ENCODE assay signal across 13 cellular contexts in the genomic region with DNA sequence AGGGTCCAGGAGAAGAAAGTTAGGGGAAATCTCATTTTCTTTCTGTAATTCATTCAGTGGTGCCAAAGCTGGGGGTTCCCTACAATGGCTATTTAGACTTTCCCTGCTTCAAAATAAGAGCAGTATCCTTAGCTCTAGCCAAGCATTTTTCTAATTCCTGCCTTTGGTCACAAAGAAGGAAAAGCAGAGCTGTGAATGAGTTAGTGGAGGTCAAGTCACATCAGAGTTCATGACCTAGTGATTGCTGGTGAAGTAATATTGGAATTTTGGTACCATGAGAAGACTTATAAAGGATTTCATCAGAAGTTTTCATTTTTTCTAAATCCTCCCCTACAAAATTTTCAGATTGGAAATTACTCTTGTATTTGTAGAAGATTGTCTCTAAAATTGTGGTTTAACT. TPM values are rescaled to one million over a fixed set of nuclear protein-coding genes. Genes with fewer than 3 reads are reported as not detected.
DNase-seq lines count a peak whose midpoint lies in the region; ATAC-seq and TF ChIP-seq lines count a peak whose summit lies in the region.
"Had no signal": no experiment of that assay in that cellular context is flagged by ENCODE, and none has a peak within 500 bp of the region (broad histone marks: within the 10 kb centered on the region; RNA-seq: fewer than 3 reads in every experiment).

No MANE protein-coding gene starts in this region.

- H3K79me1 ChIP-seq in mesenchymal stem cell (replicated peaks; ENCODE audit: low read length, poor library complexity, severe bottlenecking) = no peaks in the 10 kb centered on the region

- H3K36me3 ChIP-seq in H7 (replicated peaks; ENCODE audit: control insufficient read depth, insufficient read depth, low read length) (peaks cover 2% of the 10 kb centered on the region), mesenchymal stem cell (ENCODE audit: control insufficient read depth in 1 of 2, insufficient read depth in 2 of 2, low read depth in 1 of 2, low read length in 2 of 2) (peaks cover 7 to 36% of the 10 kb centered on the region in 2 experiments), uterus (no peaks in the 10 kb centered on the region)

- H3K9me3 ChIP-seq in mesenchymal stem cell (ENCODE audit: control insufficient read depth, low read length) = no peaks in the 10 kb centered on the region
- no peaks in the 10 kb centered on the region for H3K9me3 ChIP-seq in uterus

- intact Hi-C loops in uterus (cut with DNase I; ENCODE audit: low total_unique reads) = no loop called here

- no peak overlapping the region for H2AFZ ChIP-seq in mesenchymal stem cell (ENCODE audit: low read depth, low read length)

- H4K91ac ChIP-seq in mesenchymal stem cell (ENCODE audit: low read length) = no peak overlapping the region

- H3K4me2 ChIP-seq in mesenchymal stem cell (ENCODE audit: low read length, poor library complexity, severe bottlenecking) = no peak overlapping the region

- H3K27ac ChIP-seq in mesenchymal stem cell (ENCODE audit: low read length, poor library complexity, severe bottlenecking) (no peak overlapping the region), uterus (peak overlapping the region in 1 of 2 donors; percentile 11)

- no peak for ATAC-seq in GM18870 (IDR thresholded peaks at IDR 0.05; ENCODE audit: unreplicated experiment)
- ATAC-seq: CD8-positive, alpha-beta T cell had no signal

- H3K4ac ChIP-seq in mesenchymal stem cell (ENCODE audit: low read depth in 1 of 2, low read length in 2 of 2) = no peak overlapping the region

- H3K23ac ChIP-seq in mesenchymal stem cell (ENCODE audit: low read length in 2 of 2) = no peak overlapping the region

- H2BK12ac ChIP-seq in mesenchymal stem cell (ENCODE audit: low read length in 2 of 2) = no peak overlapping the region

- no peak overlapping the region for H3K9ac ChIP-seq in mesenchymal stem cell (ENCODE audit: low read length)

- no peak overlapping the region for H3K14ac ChIP-seq in mesenchymal stem cell (ENCODE audit: low read length in 2 of 2)

- H3K4me3 ChIP-seq in H7 (ENCODE audit: insufficient read depth, low read depth, low read length) = no peak overlapping the region
- H3K4me3 ChIP-seq in fibroblast of mammary gland (ENCODE audit: control insufficient read depth, low read depth, low read length) = no peak overlapping the region
- no peak overlapping the region for H3K4me3 ChIP-seq in mesenchymal stem cell (ENCODE audit: insufficient read depth in 1 of 2, low read depth in 1 of 2, low read length in 2 of 2)
- no peak overlapping the region for H3K4me3 ChIP-seq in uterus

- H3K9me3 Mint-ChIP-seq in HFFc6 = no peaks in the 10 kb centered on the region
- H3K9me3 Mint-ChIP-seq: CD8-positive, alpha-beta T cell had no signal

- no peak overlapping the region for H2AK5ac ChIP-seq in mesenchymal stem cell (ENCODE audit: low read length, severe bottlenecking)

- no peak for TF ChIP-seq POLR2A in uterus (IDR thresholded peaks at IDR 0.05)

- H2BK120ac ChIP-seq in mesenchymal stem cell (ENCODE audit: low read depth, low read length) = no peak overlapping the region

- H3K27me3 ChIP-seq in H7 (ENCODE audit: control insufficient read depth, insufficient read depth, low read length) = no peaks in the 10 kb centered on the region
- no peaks in the 10 kb centered on the region for H3K27me3 ChIP-seq in mesenchymal stem cell (ENCODE audit: control insufficient read depth in 1 of 2, insufficient read depth in 1 of 2, low read length in 2 of 2)
- no peaks in the 10 kb centered on the region for H3K27me3 ChIP-seq in uterus

- H2BK5ac ChIP-seq in mesenchymal stem cell (ENCODE audit: low read depth, low read length, poor library complexity, severe bottlenecking) = no peak overlapping the region

- peaks cover 1% of the 10 kb centered on the region for H3K4me1 ChIP-seq in mesenchymal stem cell (ENCODE audit: control insufficient read depth, insufficient read depth, low read depth, low read length)
- no peaks in the 10 kb centered on the region for H3K4me1 ChIP-seq in uterus

- TF ChIP-seq CTCF in fibroblast of mammary gland (conservative IDR thresholded peaks at IDR 0.05; ENCODE audit: control insufficient read depth, insufficient read depth, low read depth, low read length) (no peak), uterus (IDR thresholded peaks at IDR 0.05) (no peak), HFFc6 (IDR thresholded peaks at IDR 0.05) (no peak)

- DNase-seq in AG20443 (ENCODE audit: low spot score) (peak; percentile 21), H7 (peak; percentile 12), fibroblast of mammary gland (ENCODE audit: low read depth) (peak; percentile 18), mesenchymal stem cell (peak; percentile 21), uterus (no peak), HFFc6 (no peak), pons (ENCODE audit: low spot score) (no peak)
- DNase-seq: CD8-positive, alpha-beta T cell; HCEC 1CT; KG1; NCI-H1048; NCI-H2107 had no signal

- H3K18ac ChIP-seq in mesenchymal stem cell (ENCODE audit: low read depth in 1 of 2, low read length in 2 of 2) = no peak overlapping the region

- H4K8ac ChIP-seq in mesenchymal stem cell (ENCODE audit: low read length) = no peak overlapping the region

- H2BK15ac ChIP-seq in mesenchymal stem cell (ENCODE audit: low read depth, poor library complexity, severe bottlenecking) = no peak overlapping the region

- no peaks in the 10 kb centered on the region; the same call in 1 of the 2 replicates for H3K27me3 Mint-ChIP-seq in HFFc6 (ENCODE audit: insufficient read depth)

- H3K4me1 Mint-ChIP-seq in HFFc6 (ENCODE audit: low read depth) = peaks cover 14% of the 10 kb centered on the region

- no peak overlapping the region for H3K27ac Mint-ChIP-seq in HFFc6

- peaks cover 6% of the 10 kb centered on the region for H3K36me3 Mint-ChIP-seq in HFFc6 (ENCODE audit: low read depth)

- H3K4me3 Mint-ChIP-seq in HFFc6 = no peak overlapping the region
- H3K4me3 Mint-ChIP-seq: CD8-positive, alpha-beta T cell had no signal

RNA-seq across cellular contexts. Expression of gene DNAJC21, which starts 27.9 kb away (rescaled TPM):
- total RNA-seq in H7 (2014; rRNA removed; shearing (Covaris generic)) = 15.9 and 33.8 TPM in 2 replicates
- 44.8 TPM for polyA plus RNA-seq in mesenchymal stem cell (2013, experiment 1 of 2)
- 43.8 TPM for polyA plus RNA-seq in mesenchymal stem cell (2013, experiment 2 of 2)
- 10 to 100 TPM; 15.9 to 55.4 (median 44.0) TPM for total RNA-seq in uterus
- 10 to 100 TPM; 38.2 to 46.8 (median 45.9) TPM for total RNA-seq in HFFc6 (2021; fragmentation: NEBNext Ultra II Directional; extraction: Animal tissue kit (Norgen Biotek cat#: 25700))

RNA-seq across cellular contexts. Expression of gene BRIX1, which starts 41.8 kb away (rescaled TPM):
- 73.4 and 73.9 TPM in 2 replicates for total RNA-seq in H7 (2014; rRNA removed; shearing (Covaris generic))
- polyA plus RNA-seq in mesenchymal stem cell (2013, experiment 1 of 2) = 25.6 TPM
- polyA plus RNA-seq in mesenchymal stem cell (2013, experiment 2 of 2) = 24.6 TPM
- 10 to 100 TPM in 3 of 4 donors, 1 to 10 TPM in 1; 6.4 to 46.0 (median 28.6) TPM for total RNA-seq in uterus
- total RNA-seq in HFFc6 (2021; fragmentation: NEBNext Ultra II Directional; extraction: Animal tissue kit (Norgen Biotek cat#: 25700)) = 10 to 100 TPM; 49.3 to 60.4 (median 55.0) TPM

RNA-seq across cellular contexts. Expression of gene RAD1, which starts 42.0 kb away (rescaled TPM):
- total RNA-seq in H7 (2014; rRNA removed; shearing (Covaris generic)) = 47.8 and 54.2 TPM in 2 replicates
- 26.1 TPM for polyA plus RNA-seq in mesenchymal stem cell (2013, experiment 1 of 2)
- polyA plus RNA-seq in mesenchymal stem cell (2013, experiment 2 of 2) = 28.5 TPM
- 10 to 100 TPM in 3 of 4 donors, 1 to 10 TPM in 1; 5.1 to 36.2 (median 25.0) TPM for total RNA-seq in uterus
- total RNA-seq in HFFc6 (2021; fragmentation: NEBNext Ultra II Directional; extraction: Animal tissue kit (Norgen Biotek cat#: 25700)) = 10 to 100 TPM; 32.7 to 39.3 (median 35.0) TPM

Comparison
In these comparisons a context has a peak if more than half of its experiments do, and no peak if none do; other contexts are left out.
1. DNase-seq: peak in AG20443 (single experiment), H7 (single experiment), fibroblast of mammary gland (single experiment) and mesenchymal stem cell (single experiment); none in uterus (0 of 2), HFFc6 (single experiment) and pons (single experiment).